Comparison of ENCODE assay signal across 25 cellular contexts in the genomic region with DNA sequence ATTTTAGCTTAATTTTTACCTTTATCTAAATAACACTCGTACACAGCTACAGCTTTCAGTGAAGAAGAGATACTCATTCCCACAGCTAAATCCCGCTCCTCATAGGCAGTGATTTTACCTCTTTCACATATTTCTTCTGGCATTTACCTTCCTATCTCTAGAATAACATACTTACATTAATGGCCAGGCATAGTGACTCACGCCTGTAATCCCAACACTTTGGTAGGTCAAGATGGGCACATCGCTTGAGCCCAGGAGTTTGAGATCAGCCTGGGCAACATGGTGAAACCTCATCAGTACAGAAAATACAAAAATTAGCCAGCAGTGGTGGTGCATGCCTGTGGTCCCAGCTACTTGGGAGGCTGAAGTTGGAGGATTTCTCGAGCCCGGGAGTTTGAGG.
"Had no signal": no experiment of that assay in that cellular context is flagged by ENCODE, and none has a peak within 500 bp of the region (broad histone marks: within the 10 kb centered on the region; RNA-seq: fewer than 3 reads in every experiment).

No MANE protein-coding gene starts in this region.

- H3K9me3 ChIP-seq: body of pancreas, esophagus squamous epithelium, gastroesophageal sphincter had no signal

- H3K27me3 ChIP-seq: adrenal gland, body of pancreas, esophagus squamous epithelium, heart right ventricle had no signal

- DNase-seq: activated B cell treated with CpG ODN at 0.5 μM for 24 hours; activated CD4-positive, alpha-beta T cell treated with anti-CD3 and anti-CD28 coated beads for 48 hours; activated CD4-positive, alpha-beta T cell treated with anti-CD3 and anti-CD28 coated beads, Interleukin-2, amount 50 U/mL, for 1 hour; activated CD4-positive, alpha-beta T cell treated with anti-CD3 and anti-CD28 coated beads, Interleukin-2, amount 50 U/mL, for 48 hours; activated CD8-positive, alpha-beta memory T cell treated with anti-CD3 and anti-CD28 coated beads for 24 hours; activated CD8-positive, alpha-beta T cell treated with anti-CD3 and anti-CD28 coated beads for 36 hours; activated effector memory CD4-positive, alpha-beta T cell treated with Interleukin-2 at 50 U/mL for 16 hours; activated gamma-delta T cell treated with Interleukin-2 at 50 U/mL for 16 hours; activated naive CD4-positive, alpha-beta T cell treated with anti-CD3 and anti-CD28 coated beads, Interleukin-2, amount 50 U/mL, for 16 hours; activated naive CD4-positive, alpha-beta T cell treated with Interleukin-2 at 50 U/mL for 16 hours; activated T-cell treated with anti-CD3 and anti-CD28 coated beads, Interleukin-2, amount 50 U/mL, for 4 hours; adrenal gland; amygdala; aorta; body of pancreas; caudate nucleus; effector CD8-positive, alpha-beta T cell; esophagus squamous epithelium; foreskin melanocyte; heart right ventricle; T-helper 17 cell; T1000; WERI-Rb-1 had no signal

- H3K27ac ChIP-seq: adrenal gland, body of pancreas, epithelial cell of prostate, esophagus squamous epithelium, gastroesophageal sphincter, WERI-Rb-1 had no signal

- H3K4me3 ChIP-seq: adrenal gland, body of pancreas, esophagus squamous epithelium, gastroesophageal sphincter, heart right ventricle had no signal

- H3K36me3 ChIP-seq: adrenal gland, esophagus squamous epithelium, gastroesophageal sphincter, heart right ventricle, WERI-Rb-1 had no signal

- H3K4me1 ChIP-seq: body of pancreas, gastroesophageal sphincter had no signal

- ATAC-seq: activated CD8-positive, alpha-beta T cell treated with anti-CD3 and anti-CD28 coated beads for 36 hours; activated T-cell treated with anti-CD3 and anti-CD28 coated beads, Interleukin-2, amount 50 U/mL, for 4 hours; body of pancreas; gastroesophageal sphincter; heart right ventricle; T-helper 17 cell had no signal
